In the genomic region with DNA sequence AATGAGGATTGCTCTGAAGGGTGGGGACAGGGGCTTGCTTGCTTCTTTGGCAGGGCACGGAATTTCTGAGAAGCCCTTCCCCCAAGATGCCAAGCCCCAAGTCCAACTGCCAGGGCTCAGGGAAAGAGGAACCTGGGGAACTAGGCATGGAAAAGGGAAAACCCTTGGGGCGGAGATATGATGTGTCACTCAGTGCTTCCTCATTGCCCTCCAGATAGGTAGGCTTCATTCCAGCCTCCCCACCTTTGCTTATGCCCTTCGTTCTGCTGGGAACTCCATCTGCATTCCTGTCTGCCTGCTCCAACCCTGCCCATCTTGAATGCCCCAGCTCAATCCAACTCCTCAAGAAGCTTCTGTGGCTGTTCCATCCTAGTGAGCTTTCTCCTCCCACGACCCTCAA, we compare ENCODE assay signal across 20 cellular contexts.
"Had no signal": no experiment of that assay in that cellular context is flagged by ENCODE, and none has a peak within 500 bp of the region (broad histone marks: within the 10 kb centered on the region; RNA-seq: fewer than 3 reads in every experiment).

No MANE protein-coding gene starts in this region.

- H3K4me1 ChIP-seq: ascending aorta, breast epithelium, gastroesophageal sphincter, spleen, upper lobe of right lung had no signal

- H3K9me3 ChIP-seq: ascending aorta, breast epithelium, gastroesophageal sphincter, right lobe of liver, spleen, upper lobe of right lung had no signal

- H3K27me3 ChIP-seq: ascending aorta, breast epithelium, right lobe of liver, spleen, upper lobe of right lung had no signal

- H3K9me3 Mint-ChIP-seq: activated B cell treated with CpG ODN at 0.5 μM for 24 hours; activated naive CD4-positive, alpha-beta T cell treated with anti-CD3 and anti-CD28 coated beads for 36 hours; activated T-helper 17 cell treated with anti-CD3 and anti-CD28 coated beads, Interleukin-2, amount 50 U/mL, for 72 hours; memory B cell; nephron; stimulated activated naive CD8-positive, alpha-beta T cell treated with anti-CD3 and anti-CD28 coated beads, Interleukin-15, amount 100 ng/mL, for 72 hours had no signal

- H3K4me3 ChIP-seq: ascending aorta, breast epithelium, gastroesophageal sphincter, right lobe of liver, spleen, upper lobe of right lung had no signal

- DNase-seq: activated B cell treated with CpG ODN at 0.5 μM for 24 hours; activated CD4-positive, alpha-beta T cell treated with anti-CD3 and anti-CD28 coated beads for 48 hours; activated CD8-positive, alpha-beta memory T cell treated with anti-CD3 and anti-CD28 coated beads for 24 hours; activated naive CD4-positive, alpha-beta T cell treated with anti-CD3 and anti-CD28 coated beads for 36 hours; erythroblast; islet precursor cell; left ventricle myocardium superior; occipital lobe; right lobe of liver; spleen; stimulated activated naive CD8-positive, alpha-beta T cell treated with anti-CD3 and anti-CD28 coated beads, Interleukin-15, amount 100 ng/mL, for 72 hours; T-helper 17 cell; upper lobe of right lung had no signal

- H3K27ac ChIP-seq: ascending aorta, breast epithelium, gastroesophageal sphincter, right lobe of liver, spleen, upper lobe of right lung had no signal

- H3K27me3 Mint-ChIP-seq: progenitor cell of endocrine pancreas had no signal

- ATAC-seq: activated T-helper 17 cell treated with anti-CD3 and anti-CD28 coated beads, Interleukin-2, amount 50 U/mL, for 72 hours; gastroesophageal sphincter; left ventricle myocardium superior; right lobe of liver; stimulated activated naive CD8-positive, alpha-beta T cell treated with anti-CD3 and anti-CD28 coated beads, Interleukin-15, amount 100 ng/mL, for 72 hours; T-helper 17 cell; upper lobe of right lung had no signal

- H3K36me3 Mint-ChIP-seq: memory B cell had no signal

- H3K36me3 ChIP-seq: ascending aorta, breast epithelium, gastroesophageal sphincter, right lobe of liver, spleen, upper lobe of right lung had no signal

- H3K4me3 Mint-ChIP-seq: activated B cell treated with CpG ODN at 0.5 μM for 24 hours; activated naive CD4-positive, alpha-beta T cell treated with anti-CD3 and anti-CD28 coated beads for 36 hours; activated T-helper 17 cell treated with anti-CD3 and anti-CD28 coated beads, Interleukin-2, amount 50 U/mL, for 72 hours; memory B cell; nephron; stimulated activated naive CD8-positive, alpha-beta T cell treated with anti-CD3 and anti-CD28 coated beads, Interleukin-15, amount 100 ng/mL, for 72 hours; T-helper 17 cell had no signal

- H3K4me1 Mint-ChIP-seq: activated B cell treated with CpG ODN at 0.5 μM for 24 hours; activated T-helper 17 cell treated with anti-CD3 and anti-CD28 coated beads, Interleukin-2, amount 50 U/mL, for 72 hours; memory B cell; stimulated activated naive CD8-positive, alpha-beta T cell treated with anti-CD3 and anti-CD28 coated beads, Interleukin-15, amount 100 ng/mL, for 72 hours; T-helper 17 cell had no signal

- H3K27ac Mint-ChIP-seq: activated B cell treated with CpG ODN at 0.5 μM for 24 hours; activated naive CD4-positive, alpha-beta T cell treated with anti-CD3 and anti-CD28 coated beads for 36 hours; activated T-helper 17 cell treated with anti-CD3 and anti-CD28 coated beads, Interleukin-2, amount 50 U/mL, for 72 hours; memory B cell; nephron; progenitor cell of endocrine pancreas; stimulated activated naive CD8-positive, alpha-beta T cell treated with anti-CD3 and anti-CD28 coated beads, Interleukin-15, amount 100 ng/mL, for 72 hours; T-helper 17 cell had no signal
